ENCODE assay signal across 11 cellular contexts in genomic region chr22:37893583-37893983, GRCh38. TPM values are rescaled to one million over a fixed set of nuclear protein-coding genes. Genes with fewer than 3 reads are reported as not detected.
A peak's percentile ranks its signal among the peaks of the same experiment; 100 is the strongest.
DNase-seq lines count a peak whose midpoint lies in the region; ATAC-seq, FAIRE-seq and TF ChIP-seq lines count a peak whose summit lies in the region.
"Had no signal": no experiment of that assay in that cellular context is flagged by ENCODE, and none has a peak within 500 bp of the region (broad histone marks: within the 10 kb centered on the region; RNA-seq: fewer than 3 reads in every experiment).

No MANE protein-coding gene starts in this region.

- no peak for DNase-seq in activated CD4-positive, alpha-beta T cell treated with anti-CD3 and anti-CD28 coated beads, Interleukin-2, amount 10 ng/mL, durations not matched to agents 24 days and 14 days
- DNase-seq in activated CD4-positive, alpha-beta T cell treated with anti-CD3 and anti-CD28 coated beads, Interleukin-2, amount 50 U/mL, for 4 hours, result no peak
- DNase-seq in K562 (ENCODE audit: extremely low read depth in 1 of 4, low spot score in 3 of 4) (peak in 1 of 4 experiments; percentile 31), naive B cell (no peak), tibial artery (no peak), NCI-H1930 (lab: John Stamatoyannopoulos, UW) (no peak), kidney tubule cell (ENCODE audit: low spot score) (no peak), Kasumi-1 (lab: John Stamatoyannopoulos, UW) (no peak)
- DNase-seq: effector CD4-positive, alpha-beta T cell; NCI-H1417 had no signal

- 0 out of 2 replicates have a peak, but pooled peaks have one; percentile 10 for TF ChIP-seq POLR2A in K562 (conservative IDR thresholded peaks at IDR 0.05)

- ATAC-seq in K562, result peak; percentile 46
- no peak for ATAC-seq in naive B cell (ENCODE audit: low read depth in 2 of 2)

- BruUV-seq in K562 (replicated peaks; lab: Mats Ljungman, UMichigan), result no TSS peak

- H3K36me3 Mint-ChIP-seq in activated CD4-positive, alpha-beta T cell treated with anti-CD3 and anti-CD28 coated beads, Interleukin-2, amount 10 ng/mL, durations not matched to agents 24 days and 14 days (ENCODE audit: low read depth), result peaks cover 28% of the 10 kb centered on the region
- H3K36me3 Mint-ChIP-seq in naive B cell, result no peaks in the 10 kb centered on the region

- CTCF ChIA-PET in K562 (lab: Yijun Ruan, JAX; ENCODE audit: low intra/inter-chr PET ratio), result no interaction called here

- H3K79me2 ChIP-seq in K562 (ENCODE audit: control insufficient read depth, insufficient read depth, low read length), result no peaks in the 10 kb centered on the region

- peaks cover 32% of the 10 kb centered on the region for H3K4me1 Mint-ChIP-seq in activated CD4-positive, alpha-beta T cell treated with anti-CD3 and anti-CD28 coated beads, Interleukin-2, amount 10 ng/mL, durations not matched to agents 24 days and 14 days
- peaks cover 11 to 22% (median 15%) of the 10 kb centered on the region in 3 donors for H3K4me1 Mint-ChIP-seq in naive B cell

- H3K9me1 ChIP-seq in K562 (ENCODE audit: control insufficient read depth, insufficient read depth, low read length), result no peaks in the 10 kb centered on the region

- no peak for TF ChIP-seq EP300 in K562 (IDR thresholded peaks at IDR 0.05; ENCODE audit: low read length)

- TF ChIP-seq CTCF in K562 (IDR thresholded peaks at IDR 0.05 in 2 of 3, conservative IDR thresholded peaks at IDR 0.05 in 1 of 3; ENCODE audit: insufficient read depth in 2 of 3, low read depth in 1 of 3, low read length in 3 of 3) (no peak), tibial artery (IDR thresholded peaks at IDR 0.05) (no peak)

- H3K4me3 ChIP-seq in K562, result no peak overlapping the region
- no peak overlapping the region for H3K4me3 ChIP-seq in tibial artery

- H4K20me1 ChIP-seq in K562 (replicated peaks; ENCODE audit: control insufficient read depth, insufficient read depth, low read length), result no peaks in the 10 kb centered on the region

- H3K36me3 ChIP-seq in K562 (ENCODE audit: control insufficient read depth, insufficient read depth, low read length) (peaks cover 24% of the 10 kb centered on the region; the same call in 2 of the 3 replicates), tibial artery (peaks cover 18 to 26% (median 23%) of the 10 kb centered on the region in 3 donors)

- H3K9ac ChIP-seq in K562 (ENCODE audit: insufficient read depth in 1 of 2, low read depth in 2 of 2, low read length in 2 of 2), result peak overlapping the region in 1 of 2 experiments; percentile 73; a peak in 2 of 4 replicates

- no peaks in the 10 kb centered on the region for H3K27me3 ChIP-seq in K562 (ENCODE audit: control insufficient read depth in 2 of 2, insufficient read depth in 2 of 2, low read length in 2 of 2)
- H3K27me3 ChIP-seq in tibial artery, result no peaks in the 10 kb centered on the region

- H3K9me3 Mint-ChIP-seq in activated CD4-positive, alpha-beta T cell treated with anti-CD3 and anti-CD28 coated beads, Interleukin-2, amount 10 ng/mL, durations not matched to agents 24 days and 14 days, result no peaks in the 10 kb centered on the region
- H3K9me3 Mint-ChIP-seq in naive B cell, result no peaks in the 10 kb centered on the region

- in situ Hi-C loops in K562 (cut with MboI), result no loop called here

- intact Hi-C loops in activated CD4-positive, alpha-beta T cell treated with anti-CD3 and anti-CD28 coated beads, Interleukin-2, amount 10 ng/mL, durations not matched to agents 24 days and 14 days (cut with micrococcal nuclease), result no loop called here
- intact Hi-C loops in K562 (cut with micrococcal nuclease), result no loop called here
- intact Hi-C loops in tibial artery (cut with DNase I; ENCODE audit: low total_unique reads), result no loop called here

- WGBS in K562 (ENCODE audit: insufficient coverage, low coverage, missing lambda C conversion rate), result 25% methylated on average over 2 of the region's 5 CpGs

- H3K4me3 Mint-ChIP-seq in activated CD4-positive, alpha-beta T cell treated with anti-CD3 and anti-CD28 coated beads, Interleukin-2, amount 10 ng/mL, durations not matched to agents 24 days and 14 days, result no peak overlapping the region
- H3K4me3 Mint-ChIP-seq in naive B cell, result peak overlapping the region in 1 of 8 donors; percentile 49

- H3K27ac ChIP-seq in K562 (ENCODE audit: extremely low read depth, low read depth, low read length), result 0 out of 3 replicates have a peak overlapping the region, but pooled peaks have one; percentile 10
- H3K27ac ChIP-seq in tibial artery, result peak overlapping the region; percentile 60 to 70
- H3K27ac ChIP-seq: HL-60 had no signal

- TF ChIP-seq RAD21 in K562 (CRISPR knock-in tag; conservative IDR thresholded peaks at IDR 0.05 in 1 of 2, IDR thresholded peaks at IDR 0.05 in 1 of 2), result no peak

- H3K4me1 ChIP-seq in K562 (replicated peaks in 1 of 2; ENCODE audit: control insufficient read depth in 2 of 2, insufficient read depth in 2 of 2, low read length in 2 of 2), result peaks cover 16 to 26% of the 10 kb centered on the region in 2 experiments
- peaks cover 0 to 43% (median 37%) of the 10 kb centered on the region in 4 donors for H3K4me1 ChIP-seq in tibial artery

- POLR2A ChIA-PET in K562 (lab: Yijun Ruan, JAX), result interaction anchor here (0.6 to 2.5 kb wide), 7 partner anchors 9 to 53 kb away, joined by 3 to 9 read pairs (median 3); no protein-coding TSS in a partner anchor

- peak overlapping the region; percentile 64 for H3K27ac Mint-ChIP-seq in activated CD4-positive, alpha-beta T cell treated with anti-CD3 and anti-CD28 coated beads, Interleukin-2, amount 10 ng/mL, durations not matched to agents 24 days and 14 days
- H3K27ac Mint-ChIP-seq in naive B cell, result peak overlapping the region in 4 of 6 donors; percentile 4 to 87 (median 52)

- FAIRE-seq in K562 (lab: Jason Lieb, UNC), result no peak

- H3K27me3 Mint-ChIP-seq in activated CD4-positive, alpha-beta T cell treated with anti-CD3 and anti-CD28 coated beads, Interleukin-2, amount 10 ng/mL, durations not matched to agents 24 days and 14 days, result no peaks in the 10 kb centered on the region
- H3K27me3 Mint-ChIP-seq in naive B cell, result no peaks in the 10 kb centered on the region

- H3K9me3 ChIP-seq in K562 (replicated peaks; ENCODE audit: control insufficient read depth, insufficient read depth, low read depth, low read length), result no peaks in the 10 kb centered on the region
- no peaks in the 10 kb centered on the region for H3K9me3 ChIP-seq in tibial artery

- H2AFZ ChIP-seq in K562 (ENCODE audit: low read depth, low read length), result no peak overlapping the region

- H3K4me2 ChIP-seq in K562 (ENCODE audit: insufficient read depth, low read length), result no peak overlapping the region; the same call in 1 of the 2 replicates

RNA-seq across cellular contexts. Expression of gene MICALL1, which starts 12.5 kb away (rescaled TPM):
- 27.3 and 27.7 TPM in 2 replicates for total RNA-seq in activated CD4-positive, alpha-beta T cell treated with anti-CD3 and anti-CD28 coated beads, Interleukin-2, amount 10 ng/mL, durations not matched to agents 24 days and 14 days
- total RNA-seq in K562 (2011; cell fraction: chromatin; rRNA removed; ENCODE audit: low replicate concordance), result 12.3 and 33.3 TPM in 2 replicates
- 19.0 and 19.9 TPM in 2 replicates for total RNA-seq in K562 (2011; cell fraction: nucleolus; rRNA removed)
- total RNA-seq in K562 (2011; cell fraction: nucleoplasm; rRNA removed), result 13.0 and 15.6 TPM in 2 replicates
- total RNA-seq in K562 (2014; rRNA removed) (9.3 and 13.9 TPM in 2 replicates), K562 (2014; rRNA removed; fragmentation: Illumina TruSeq; extraction: Trizol) (5.9 and 6.4 TPM in 2 replicates), K562 (2015; rRNA removed; fragmentation: Illumina TruSeq; extraction: Trizol) (6.1 and 7.6 TPM in 2 replicates), K562 (2021) (20.4 and 21.5 TPM in 2 replicates)
- polyA plus RNA-seq in K562 (2011; rRNA removed) (4.0 and 5.8 TPM in 2 replicates), K562 (2014; fragmentation: Illumina TruSeq; extraction: Trizol) (10.4 and 11.4 TPM in 2 replicates), K562 (2014; fragmentation: Nextera tagmentation; extraction: Ambion mirVana) (under 1 TPM; 0.32 to 0.62 TPM), K562 (2014; rRNA removed) (7.7 and 8.2 TPM in 2 replicates), naive B cell (ENCODE audit: low read depth in 6 of 6) (1 to 10 TPM; 2.6 to 8.0 (median 3.1) TPM)
- polyA plus RNA-seq in K562 (2011; cell fraction: cytosol; rRNA removed), result 4.8 and 10.3 TPM in 2 replicates
- polyA plus RNA-seq in K562 (2011; cell fraction: nucleus; rRNA removed), result 5.8 and 9.0 TPM in 2 replicates
- 11.6 and 27.8 TPM in 2 replicates for polyA plus RNA-seq in K562 (2012)
- 8.1 and 9.1 TPM in 2 replicates for polyA minus RNA-seq in K562 (2011; rRNA and poly(A)+ RNA removed)
- 12.0 and 19.4 TPM in 2 replicates for polyA minus RNA-seq in K562 (2011; cell fraction: cytosol; rRNA and poly(A)+ RNA removed)
- polyA minus RNA-seq in K562 (2011; cell fraction: nucleus; rRNA and poly(A)+ RNA removed), result 4.3 and 6.9 TPM in 2 replicates

RNA-seq across cellular contexts. Expression of gene EIF3L, which starts 44.4 kb away (rescaled TPM):
- 460 and 480 TPM in 2 replicates for total RNA-seq in activated CD4-positive, alpha-beta T cell treated with anti-CD3 and anti-CD28 coated beads, Interleukin-2, amount 10 ng/mL, durations not matched to agents 24 days and 14 days
- total RNA-seq in K562 (2011; cell fraction: chromatin; rRNA removed; ENCODE audit: low replicate concordance), result 160 and 200 TPM in 2 replicates
- total RNA-seq in K562 (2011; cell fraction: nucleolus; rRNA removed), result 170 and 183 TPM in 2 replicates
- total RNA-seq in K562 (2011; cell fraction: nucleoplasm; rRNA removed), result 181 and 259 TPM in 2 replicates
- total RNA-seq in K562 (2014; rRNA removed) (282 and 295 TPM in 2 replicates), K562 (2014; rRNA removed; fragmentation: Illumina TruSeq; extraction: Trizol) (347 and 353 TPM in 2 replicates), K562 (2015; rRNA removed; fragmentation: Illumina TruSeq; extraction: Trizol) (306 and 312 TPM in 2 replicates), K562 (2021) (402 and 426 TPM in 2 replicates)
- polyA plus RNA-seq in K562 (2011; rRNA removed) (699 and 703 TPM in 2 replicates), K562 (2014; fragmentation: Illumina TruSeq; extraction: Trizol) (395 and 506 TPM in 2 replicates), K562 (2014; fragmentation: Nextera tagmentation; extraction: Ambion mirVana) (100 to 1,000 TPM; 368 to 462 TPM), K562 (2014; rRNA removed) (257 and 313 TPM in 2 replicates), naive B cell (ENCODE audit: low read depth in 6 of 6) (100 to 1,000 TPM; 260 to 316 (median 300) TPM)
- 552 and 733 TPM in 2 replicates for polyA plus RNA-seq in K562 (2011; cell fraction: cytosol; rRNA removed)
- 176 and 282 TPM in 2 replicates for polyA plus RNA-seq in K562 (2011; cell fraction: nucleus; rRNA removed)
- 544 and 794 TPM in 2 replicates for polyA plus RNA-seq in K562 (2012)
- 964 and 1,011 TPM in 2 replicates for polyA minus RNA-seq in K562 (2011; rRNA and poly(A)+ RNA removed)
- polyA minus RNA-seq in K562 (2011; cell fraction: cytosol; rRNA and poly(A)+ RNA removed), result 200 and 235 TPM in 2 replicates
- polyA minus RNA-seq in K562 (2011; cell fraction: nucleus; rRNA and poly(A)+ RNA removed), result 52.8 and 107 TPM in 2 replicates

RNA-seq across cellular contexts. Expression of gene ANKRD54, which starts 49.4 kb away (rescaled TPM):
- total RNA-seq in activated CD4-positive, alpha-beta T cell treated with anti-CD3 and anti-CD28 coated beads, Interleukin-2, amount 10 ng/mL, durations not matched to agents 24 days and 14 days, result 27.2 and 29.9 TPM in 2 replicates
- total RNA-seq in K562 (2011; cell fraction: chromatin; rRNA removed; ENCODE audit: low replicate concordance), result 21.8 and 45.7 TPM in 2 replicates
- total RNA-seq in K562 (2011; cell fraction: nucleolus; rRNA removed), result 36.7 and 40.0 TPM in 2 replicates
- 35.6 and 41.5 TPM in 2 replicates for total RNA-seq in K562 (2011; cell fraction: nucleoplasm; rRNA removed)
- total RNA-seq in K562 (2014; rRNA removed) (22.9 and 27.5 TPM in 2 replicates), K562 (2014; rRNA removed; fragmentation: Illumina TruSeq; extraction: Trizol) (8.8 and 11.5 TPM in 2 replicates), K562 (2015; rRNA removed; fragmentation: Illumina TruSeq; extraction: Trizol) (16.1 and 17.0 TPM in 2 replicates), K562 (2021) (23.6 and 24.3 TPM in 2 replicates)
- polyA plus RNA-seq in K562 (2011; rRNA removed) (14.5 and 21.8 TPM in 2 replicates), K562 (2014; fragmentation: Illumina TruSeq; extraction: Trizol) (17.5 and 21.6 TPM in 2 replicates), K562 (2014; fragmentation: Nextera tagmentation; extraction: Ambion mirVana) (10 to 100 TPM in 1 of 2 experiments, 1 to 10 TPM in 1; 5.9 to 11.6 TPM), K562 (2014; rRNA removed) (22.4 and 24.6 TPM in 2 replicates), naive B cell (ENCODE audit: low read depth in 6 of 6) (10 to 100 TPM in 4 of 6 donors, 1 to 10 TPM in 2; 2.6 to 19.3 (median 14.4) TPM)
- 21.8 and 41.2 TPM in 2 replicates for polyA plus RNA-seq in K562 (2011; cell fraction: cytosol; rRNA removed)
- polyA plus RNA-seq in K562 (2011; cell fraction: nucleus; rRNA removed), result 56.1 and 59.2 TPM in 2 replicates
- polyA plus RNA-seq in K562 (2012), result 16.4 and 21.6 TPM in 2 replicates
- 5.2 and 12.7 TPM in 2 replicates for polyA minus RNA-seq in K562 (2011; rRNA and poly(A)+ RNA removed)
- 9.3 and 11.3 TPM in 2 replicates for polyA minus RNA-seq in K562 (2011; cell fraction: cytosol; rRNA and poly(A)+ RNA removed)
- polyA minus RNA-seq in K562 (2011; cell fraction: nucleus; rRNA and poly(A)+ RNA removed), result 10.1 and 12.6 TPM in 2 replicates

RNA-seq across cellular contexts. Expression of gene C22orf23, which starts 59.8 kb away (rescaled TPM):
- total RNA-seq in activated CD4-positive, alpha-beta T cell treated with anti-CD3 and anti-CD28 coated beads, Interleukin-2, amount 10 ng/mL, durations not matched to agents 24 days and 14 days, result 0.37 TPM in 1 of 2 replicates, not detected in the other
- 0.46 and 1.2 TPM in 2 replicates for total RNA-seq in K562 (2011; cell fraction: chromatin; rRNA removed; ENCODE audit: low replicate concordance)
- 0.67 TPM in 1 of 2 replicates, not detected in the other for total RNA-seq in K562 (2011; cell fraction: nucleolus; rRNA removed)
- 0.88 and 1.4 TPM in 2 replicates for total RNA-seq in K562 (2011; cell fraction: nucleoplasm; rRNA removed)
- total RNA-seq in K562 (2014; rRNA removed) (0.32 and 0.82 TPM in 2 replicates), K562 (2014; rRNA removed; fragmentation: Illumina TruSeq; extraction: Trizol) (0.25 and 0.48 TPM in 2 replicates), K562 (2015; rRNA removed; fragmentation: Illumina TruSeq; extraction: Trizol) (0.26 and 0.51 TPM in 2 replicates), K562 (2021) (0.49 and 0.64 TPM in 2 replicates)
- polyA plus RNA-seq in K562 (2011; rRNA removed) (0.33 and 0.79 TPM in 2 replicates), K562 (2014; fragmentation: Illumina TruSeq; extraction: Trizol) (0.69 and 1.0 TPM in 2 replicates), K562 (2014; fragmentation: Nextera tagmentation; extraction: Ambion mirVana) (under 1 TPM; 0.53 to 0.91 TPM), K562 (2014; rRNA removed) (0.65 and 0.82 TPM in 2 replicates), naive B cell (ENCODE audit: low read depth in 6 of 6) (not detected)
- polyA plus RNA-seq in K562 (2011; cell fraction: cytosol; rRNA removed), result 0.52 and 0.88 TPM in 2 replicates
- polyA plus RNA-seq in K562 (2011; cell fraction: nucleus; rRNA removed), result 0.63 and 0.76 TPM in 2 replicates
- 0.42 and 0.51 TPM in 2 replicates for polyA plus RNA-seq in K562 (2012)
- polyA minus RNA-seq in K562 (2011; rRNA and poly(A)+ RNA removed), result 0.66 and 0.91 TPM in 2 replicates
- not detected in 2 replicates for polyA minus RNA-seq in K562 (2011; cell fraction: cytosol; rRNA and poly(A)+ RNA removed)
- 0.78 TPM in 1 of 2 replicates, not detected in the other for polyA minus RNA-seq in K562 (2011; cell fraction: nucleus; rRNA and poly(A)+ RNA removed)

RNA-seq across cellular contexts. Expression of gene POLR2F, which starts 59.9 kb away (rescaled TPM):
- 113 TPM in 2 replicates for total RNA-seq in activated CD4-positive, alpha-beta T cell treated with anti-CD3 and anti-CD28 coated beads, Interleukin-2, amount 10 ng/mL, durations not matched to agents 24 days and 14 days
- total RNA-seq in K562 (2011; cell fraction: chromatin; rRNA removed; ENCODE audit: low replicate concordance), result 31.7 and 45.8 TPM in 2 replicates
- 21.2 and 27.6 TPM in 2 replicates for total RNA-seq in K562 (2011; cell fraction: nucleolus; rRNA removed)
- total RNA-seq in K562 (2011; cell fraction: nucleoplasm; rRNA removed), result 27.6 and 28.5 TPM in 2 replicates
- total RNA-seq in K562 (2014; rRNA removed) (240 and 294 TPM in 2 replicates), K562 (2014; rRNA removed; fragmentation: Illumina TruSeq; extraction: Trizol) (73.2 and 98.9 TPM in 2 replicates), K562 (2015; rRNA removed; fragmentation: Illumina TruSeq; extraction: Trizol) (115 and 129 TPM in 2 replicates), K562 (2021) (145 and 162 TPM in 2 replicates)
- polyA plus RNA-seq in K562 (2011; rRNA removed) (89.4 and 116 TPM in 2 replicates), K562 (2014; fragmentation: Illumina TruSeq; extraction: Trizol) (156 and 168 TPM in 2 replicates), K562 (2014; fragmentation: Nextera tagmentation; extraction: Ambion mirVana) (100 to 1,000 TPM; 187 to 195 TPM), K562 (2014; rRNA removed) (410 and 469 TPM in 2 replicates), naive B cell (ENCODE audit: low read depth in 6 of 6) (100 to 1,000 TPM; 113 to 131 (median 123) TPM)
- 137 and 187 TPM in 2 replicates for polyA plus RNA-seq in K562 (2011; cell fraction: cytosol; rRNA removed)
- polyA plus RNA-seq in K562 (2011; cell fraction: nucleus; rRNA removed), result 42.9 and 44.4 TPM in 2 replicates
- 84.6 and 208 TPM in 2 replicates for polyA plus RNA-seq in K562 (2012)
- polyA minus RNA-seq in K562 (2011; rRNA and poly(A)+ RNA removed), result 18.3 and 28.5 TPM in 2 replicates
- polyA minus RNA-seq in K562 (2011; cell fraction: cytosol; rRNA and poly(A)+ RNA removed), result 36.5 and 39.5 TPM in 2 replicates
- 8.8 and 13.2 TPM in 2 replicates for polyA minus RNA-seq in K562 (2011; cell fraction: nucleus; rRNA and poly(A)+ RNA removed)
